Comparison of ENCODE assay signal across 9 cellular contexts in genomic region chr14:74942608-74943007, GRCh38. TPM values are rescaled to one million over a fixed set of nuclear protein-coding genes. Genes with fewer than 3 reads are reported as not detected.
DNase-seq lines count a peak whose midpoint lies in the region; ATAC-seq, FAIRE-seq and TF ChIP-seq lines count a peak whose summit lies in the region.
"Had no signal": no experiment of that assay in that cellular context is flagged by ENCODE, and none has a peak within 500 bp of the region (broad histone marks: within the 10 kb centered on the region; RNA-seq: fewer than 3 reads in every experiment).

No MANE protein-coding gene starts in this region.

- TF ChIP-seq POLR2A in right lobe of liver (IDR thresholded peaks at IDR 0.05) (no peak), HepG2 (IDR thresholded peaks at IDR 0.05; ENCODE audit: insufficient read depth in 1 of 2, low read depth in 2 of 2, low read length in 2 of 2) (no peak), vagina (IDR thresholded peaks at IDR 0.05) (no peak)

- 85% methylated on average over 6 of the region's 11 CpGs for WGBS in right lobe of liver (ENCODE audit: insufficient coverage, low coverage, low lambda C conversion rate, missing lambda C conversion rate)
- WGBS in HepG2 (ENCODE audit: low lambda C conversion rate), result 96% methylated on average over 9 of the region's 11 CpGs

- no peak overlapping the region for H3K9ac ChIP-seq in HepG2 (ENCODE audit: insufficient read depth, low read depth, low read length)

- H3K4me3 ChIP-seq in right lobe of liver (no peak overlapping the region), HepG2 (replicated peaks in 1 of 3; ENCODE audit: insufficient read depth in 1 of 3, low read depth in 2 of 3, low read length in 3 of 3) (no peak overlapping the region), lower lobe of right lung (peak overlapping the region; percentile 9), vagina (no peak overlapping the region)

- H2AFZ ChIP-seq in HepG2 (ENCODE audit: low read length), result no peak overlapping the region

- in situ Hi-C loops in HepG2 (cut with HindIII; ENCODE audit: extremely low pct_ligation_motif_present, low pct_unique_long_range_greater_than_20kb), result no loop called here

- POLR2A ChIA-PET in HepG2 (lab: Yijun Ruan, JAX), result no interaction called here
- POLR2A ChIA-PET in T-cell (lab: Charles Lee), result interaction anchor here in 1 of 2 donors (0.6 kb wide), 1 partner anchor 104 kb away, joined by 4 read pairs; no protein-coding TSS in a partner anchor

- H3K36me3 Mint-ChIP-seq in T-cell, result no peaks in the 10 kb centered on the region

- H3K27me3 ChIP-seq in right lobe of liver, result no peaks in the 10 kb centered on the region
- H3K27me3 ChIP-seq in HepG2 (ENCODE audit: control insufficient read depth in 1 of 2, insufficient read depth in 2 of 2, low read length in 2 of 2), result no peaks in the 10 kb centered on the region
- no peaks in the 10 kb centered on the region for H3K27me3 ChIP-seq in lower lobe of right lung (ENCODE audit: low read depth)
- H3K27me3 ChIP-seq in vagina, result no peaks in the 10 kb centered on the region

- H3K27me3 Mint-ChIP-seq in T-cell, result no peaks in the 10 kb centered on the region

- H3K4me2 ChIP-seq in HepG2 (ENCODE audit: low read depth, low read length), result no peak overlapping the region

- H3K79me2 ChIP-seq in HepG2 (ENCODE audit: insufficient read depth, low read length), result no peaks in the 10 kb centered on the region

- peaks cover 35 to 55% (median 40%) of the 10 kb centered on the region in 3 donors for H3K4me1 Mint-ChIP-seq in T-cell

- CTCF ChIA-PET in HepG2 (lab: Yijun Ruan, JAX; ENCODE audit: low intra/inter-chr PET ratio, low total read pairs), result no interaction called here
- CTCF ChIA-PET in T-cell (lab: Charles Lee), result interaction anchor here in 1 of 2 donors (0.5 to 1.6 kb wide), 3 partner anchors 82 to 634 kb away, joined by 3 to 4 read pairs (median 3); no protein-coding TSS in a partner anchor

- no peak for DNase-seq in right lobe of liver
- DNase-seq in HepG2 (ENCODE audit: low spot score), result no peak
- no peak for DNase-seq in T-cell
- DNase-seq in lower lobe of right lung, result no peak
- no peak for DNase-seq in vagina (ENCODE audit: extremely low spot score in 2 of 2)
- no peak for DNase-seq in effector CD4-positive, alpha-beta T cell
- DNase-seq: mesendoderm had no signal

- FAIRE-seq in HepG2 (lab: Jason Lieb, UNC), result no peak

- no TSS peak for BruUV-seq in HepG2 (replicated peaks; lab: Mats Ljungman, UMichigan)

- peaks cover 0 to 8% (median 4%) of the 10 kb centered on the region in 3 donors for H3K9me3 Mint-ChIP-seq in T-cell

- no peak for TF ChIP-seq EP300 in HepG2 (IDR thresholded peaks at IDR 0.05; ENCODE audit: low read depth in 2 of 2, low read length in 2 of 2)
- no peak for TF ChIP-seq EP300 in HepG2 (CRISPR knock-in tag; IDR thresholded peaks at IDR 0.05; ENCODE audit: borderline replicate concordance)

- no peaks in the 10 kb centered on the region for H3K9me3 ChIP-seq in right lobe of liver
- no peaks in the 10 kb centered on the region for H3K9me3 ChIP-seq in HepG2 (ENCODE audit: low read length)
- no peaks in the 10 kb centered on the region for H3K9me3 ChIP-seq in lower lobe of right lung
- H3K9me3 ChIP-seq in vagina, result no peaks in the 10 kb centered on the region

- H3K4me1 ChIP-seq in right lobe of liver (peaks cover 0 to 19% (median 7%) of the 10 kb centered on the region in 4 donors), HepG2 (ENCODE audit: insufficient read depth, low read length) (peaks cover 31% of the 10 kb centered on the region), lower lobe of right lung (peaks cover 60% of the 10 kb centered on the region), vagina (peaks cover 50% of the 10 kb centered on the region)

- H3K4me3 Mint-ChIP-seq in T-cell, result peak overlapping the region in 2 of 3 donors; percentile 51 to 79

- H3K27ac ChIP-seq in right lobe of liver, result peak overlapping the region in 2 of 3 donors; percentile 43 to 62
- no peak overlapping the region for H3K27ac ChIP-seq in HepG2 (ENCODE audit: extremely low read length, insufficient read depth, low read length)
- H3K27ac ChIP-seq in lower lobe of right lung, result peak overlapping the region; percentile 85
- peak overlapping the region; percentile 77 for H3K27ac ChIP-seq in vagina

- TF ChIP-seq CTCF in right lobe of liver (IDR thresholded peaks at IDR 0.05) (no peak), HepG2 (CRISPR knock-in tag; IDR thresholded peaks at IDR 0.05) (no peak), lower lobe of right lung (IDR thresholded peaks at IDR 0.05) (no peak), vagina (IDR thresholded peaks at IDR 0.05) (no peak)

- no peak for TF ChIP-seq RAD21 in HepG2 (CRISPR knock-in tag; IDR thresholded peaks at IDR 0.05)

- ATAC-seq in right lobe of liver (no peak), HepG2 (no peak), T-cell (replicated peaks in 1 of 4) (peak in 1 of 4 experiments; percentile 33), lower lobe of right lung (no peak), HG03108 (IDR thresholded peaks at IDR 0.05; ENCODE audit: unreplicated experiment) (no peak), GM18870 (IDR thresholded peaks at IDR 0.05; ENCODE audit: unreplicated experiment) (no peak)

- H3K36me3 ChIP-seq in right lobe of liver (no peaks in the 10 kb centered on the region), HepG2 (replicated peaks in 1 of 2; ENCODE audit: control insufficient read depth in 1 of 2, insufficient read depth in 2 of 2, low read length in 2 of 2) (peaks cover 9 to 33% of the 10 kb centered on the region in 2 experiments), lower lobe of right lung (no peaks in the 10 kb centered on the region), vagina (no peaks in the 10 kb centered on the region)

- intact Hi-C loops in right lobe of liver (cut with DNase I) (loop anchor here in 1 of 2 donors (10.0 kb wide), 1 partner anchor 142 kb away; no protein-coding TSS in a partner anchor), HepG2 (cut with micrococcal nuclease; ENCODE audit: unreplicated experiment) (no loop called here), lower lobe of right lung (cut with DNase I) (no loop called here), vagina (cut with DNase I) (no loop called here)

- H3K27ac Mint-ChIP-seq in T-cell, result peak overlapping the region; percentile 92 to 96

- H4K20me1 ChIP-seq in HepG2 (ENCODE audit: insufficient read depth, low read length), result no peaks in the 10 kb centered on the region; the same call in 1 of the 2 replicates

RNA-seq across cellular contexts. Expression of gene PGF, which starts 12.8 kb away (rescaled TPM):
- total RNA-seq in right lobe of liver (1 to 10 TPM in 5 of 6 experiments, under 1 TPM in 1; 0.55 to 4.2 (median 2.1) TPM), HepG2 (2016; rRNA removed; fragmentation: Illumina TruSeq; extraction: Trizol) (20.3 and 27.5 TPM in 2 replicates), T-cell (under 1 TPM in 2 of 5 donors, not detected in 3; 0.09 to 0.29 TPM), lower lobe of right lung (3.0 TPM), vagina (8.3 TPM)
- total RNA-seq in HepG2 (2016; cell fraction: cytosol; rRNA removed; fragmentation: Illumina TruSeq; extraction: Trizol; ENCODE audit: low read depth), result 13.0 and 16.2 TPM in 2 replicates
- 17.4 and 28.0 TPM in 2 replicates for total RNA-seq in HepG2 (2016; cell fraction: insoluble cytoplasmic fraction; rRNA removed; fragmentation: Illumina TruSeq; extraction: Trizol)
- 29.3 and 35.9 TPM in 2 replicates for total RNA-seq in HepG2 (2016; cell fraction: membrane; rRNA removed; fragmentation: Illumina TruSeq; extraction: Trizol)
- total RNA-seq in HepG2 (2016; cell fraction: nucleus; rRNA removed; fragmentation: Illumina TruSeq; extraction: Trizol), result 17.6 and 20.1 TPM in 2 replicates
- 10.7 and 15.9 TPM in 2 replicates for polyA plus RNA-seq in HepG2 (2011; rRNA removed)
- polyA plus RNA-seq in HepG2 (2011; cell fraction: cytosol; rRNA removed), result 10.4 and 12.8 TPM in 2 replicates
- 16.7 and 17.3 TPM in 2 replicates for polyA plus RNA-seq in HepG2 (2011; cell fraction: nucleus; rRNA removed)
- 12.1 and 22.6 TPM in 2 replicates for polyA plus RNA-seq in HepG2 (2012)
- 11.5 and 14.9 TPM in 2 replicates for polyA plus RNA-seq in HepG2 (2016; cell fraction: cytosol; fragmentation: Illumina TruSeq; extraction: Trizol; ENCODE audit: low read depth)
- polyA plus RNA-seq in HepG2 (2016; cell fraction: insoluble cytoplasmic fraction; fragmentation: Illumina TruSeq; extraction: Trizol; ENCODE audit: low read depth), result 21.6 and 21.8 TPM in 2 replicates
- 24.0 and 29.9 TPM in 2 replicates for polyA plus RNA-seq in HepG2 (2016; cell fraction: membrane; fragmentation: Illumina TruSeq; extraction: Trizol; ENCODE audit: low read depth)
- 31.6 and 33.1 TPM in 2 replicates for polyA plus RNA-seq in HepG2 (2016; cell fraction: nucleus; fragmentation: Illumina TruSeq; extraction: Trizol; ENCODE audit: insufficient read depth, low read depth)
- 0.12 and 15.6 TPM in 2 replicates for polyA minus RNA-seq in HepG2 (2011; rRNA and poly(A)+ RNA removed; ENCODE audit: low replicate concordance)
- 9.2 and 10.9 TPM in 2 replicates for polyA minus RNA-seq in HepG2 (2011; cell fraction: cytosol; rRNA and poly(A)+ RNA removed)
- polyA minus RNA-seq in HepG2 (2011; cell fraction: nucleus; rRNA and poly(A)+ RNA removed), result 12.9 and 21.1 TPM in 2 replicates

RNA-seq across cellular contexts. Expression of gene RPS6KL1, which starts 19.5 kb away (rescaled TPM):
- total RNA-seq in right lobe of liver (1 to 10 TPM; 3.9 to 7.9 (median 4.9) TPM), HepG2 (2016; rRNA removed; fragmentation: Illumina TruSeq; extraction: Trizol) (8.1 and 11.5 TPM in 2 replicates), T-cell (10 to 100 TPM in 1 of 5 donors, 1 to 10 TPM in 4; 3.2 to 15.3 (median 6.2) TPM), lower lobe of right lung (2.0 TPM), vagina (2.0 TPM)
- total RNA-seq in HepG2 (2016; cell fraction: cytosol; rRNA removed; fragmentation: Illumina TruSeq; extraction: Trizol; ENCODE audit: low read depth), result 2.4 and 2.7 TPM in 2 replicates
- total RNA-seq in HepG2 (2016; cell fraction: insoluble cytoplasmic fraction; rRNA removed; fragmentation: Illumina TruSeq; extraction: Trizol), result 5.4 and 11.9 TPM in 2 replicates
- total RNA-seq in HepG2 (2016; cell fraction: membrane; rRNA removed; fragmentation: Illumina TruSeq; extraction: Trizol), result 6.9 and 7.9 TPM in 2 replicates
- 12.4 and 16.2 TPM in 2 replicates for total RNA-seq in HepG2 (2016; cell fraction: nucleus; rRNA removed; fragmentation: Illumina TruSeq; extraction: Trizol)
- 6.5 and 10.3 TPM in 2 replicates for polyA plus RNA-seq in HepG2 (2011; rRNA removed)
- 3.2 and 3.9 TPM in 2 replicates for polyA plus RNA-seq in HepG2 (2011; cell fraction: cytosol; rRNA removed)
- polyA plus RNA-seq in HepG2 (2011; cell fraction: nucleus; rRNA removed), result 23.6 and 25.1 TPM in 2 replicates
- polyA plus RNA-seq in HepG2 (2012), result 4.9 and 11.7 TPM in 2 replicates
- 1.2 and 1.7 TPM in 2 replicates for polyA plus RNA-seq in HepG2 (2016; cell fraction: cytosol; fragmentation: Illumina TruSeq; extraction: Trizol; ENCODE audit: low read depth)
- polyA plus RNA-seq in HepG2 (2016; cell fraction: insoluble cytoplasmic fraction; fragmentation: Illumina TruSeq; extraction: Trizol; ENCODE audit: low read depth), result 3.7 and 6.7 TPM in 2 replicates
- 2.9 and 4.2 TPM in 2 replicates for polyA plus RNA-seq in HepG2 (2016; cell fraction: membrane; fragmentation: Illumina TruSeq; extraction: Trizol; ENCODE audit: low read depth)
- 20.2 and 23.1 TPM in 2 replicates for polyA plus RNA-seq in HepG2 (2016; cell fraction: nucleus; fragmentation: Illumina TruSeq; extraction: Trizol; ENCODE audit: insufficient read depth, low read depth)
- 8.7 and 18.6 TPM in 2 replicates for polyA minus RNA-seq in HepG2 (2011; rRNA and poly(A)+ RNA removed; ENCODE audit: low replicate concordance)
- polyA minus RNA-seq in HepG2 (2011; cell fraction: cytosol; rRNA and poly(A)+ RNA removed), result 2.4 and 3.3 TPM in 2 replicates
- 12.1 and 17.3 TPM in 2 replicates for polyA minus RNA-seq in HepG2 (2011; cell fraction: nucleus; rRNA and poly(A)+ RNA removed)
